32 cellular contexts compared by ENCODE assay signal in genomic region chr1:95983831-95984230, GRCh38.
"Had no signal": no experiment of that assay in that cellular context is flagged by ENCODE, and none has a peak within 500 bp of the region (broad histone marks: within the 10 kb centered on the region; RNA-seq: fewer than 3 reads in every experiment).

No MANE protein-coding gene starts in this region.

- DNase-seq: activated effector memory CD4-positive, alpha-beta T cell treated with anti-CD3 and anti-CD28 coated beads, Interleukin-2, amount 50 U/mL, for 16 hours; activated effector memory CD4-positive, alpha-beta T cell treated with Interleukin-2 at 50 U/mL for 16 hours; activated gamma-delta T cell; activated gamma-delta T cell treated with Interleukin-2 at 50 U/mL for 16 hours; activated naive CD4-positive, alpha-beta T cell; activated naive CD4-positive, alpha-beta T cell treated with anti-CD3 and anti-CD28 coated beads for 36 hours; activated naive CD4-positive, alpha-beta T cell treated with anti-CD3 and anti-CD28 coated beads, Interleukin-2, amount 10 ng/mL, durations not matched to agents 7 days and 5 days; activated naive CD4-positive, alpha-beta T cell treated with anti-CD3 and anti-CD28 coated beads, Interleukin-2, amount 50 U/mL, for 16 hours; activated naive CD4-positive, alpha-beta T cell treated with Interleukin-2 at 50 U/mL for 16 hours; activated naive CD8-positive, alpha-beta T cell treated with anti-CD3 and anti-CD28 coated beads for 36 hours; activated naive CD8-positive, alpha-beta T cell treated with anti-CD3 and anti-CD28 coated beads, Interleukin-2, amount 10 ng/mL, durations not matched to agents 7 days and 5 days; activated naive CD8-positive, alpha-beta T cell treated with anti-CD3 and anti-CD28 coated beads, Interleukin-2, amount 50 U/mL, for 24 hours; activated T-cell treated with anti-CD3 and anti-CD28 coated beads, Interleukin-2, amount 50 U/mL, for 1 hour; activated T-cell treated with anti-CD3 and anti-CD28 coated beads, Interleukin-2, amount 50 U/mL, for 24 hours; activated T-cell treated with anti-CD3 and anti-CD28 coated beads, Interleukin-2, amount 50 U/mL, for 4 hours; activated T-cell treated with anti-CD3 and anti-CD28 coated beads, Interleukin-2, amount 50 U/mL, for 48 hours; activated T-cell treated with anti-CD3 and anti-CD28 coated beads, Interleukin-2, amount 50 U/mL, for 72 hours; adrenal gland; amniotic stem cell; amygdala; anterior cingulate cortex; aorta; body of pancreas; brain microvascular endothelial cell; caudate nucleus; central memory CD4-positive, alpha-beta T cell; cerebellar nuclear complex had no signal

- H3K27ac ChIP-seq: adrenal gland, ascending aorta, body of pancreas, brain microvascular endothelial cell, breast epithelium, cardiac muscle cell had no signal

- H3K4me3 ChIP-seq: adrenal gland, ascending aorta, body of pancreas, breast epithelium, cardiac muscle cell had no signal

- H3K36me3 ChIP-seq: adrenal gland, ascending aorta, brain microvascular endothelial cell, breast epithelium, cardiac muscle cell had no signal

- H3K9me3 ChIP-seq: adrenal gland, ascending aorta, body of pancreas, breast epithelium had no signal

- ATAC-seq: activated naive CD4-positive, alpha-beta T cell treated with anti-CD3 and anti-CD28 coated beads, Interleukin-2, amount 50 U/mL, for 72 hours; activated naive CD8-positive, alpha-beta T cell treated with anti-CD3 and anti-CD28 coated beads, Interleukin-2, amount 50 U/mL, for 24 hours; activated T-cell treated with anti-CD3 and anti-CD28 coated beads, Interleukin-2, amount 50 U/mL, for 4 hours; activated T-cell treated with anti-CD3 and anti-CD28 coated beads, Interleukin-2, amount 50 U/mL, for 72 hours; activated T-helper 17 cell treated with anti-CD3 and anti-CD28 coated beads, Interleukin-2, amount 50 U/mL, for 72 hours; body of pancreas had no signal

- H3K27me3 ChIP-seq: adrenal gland, ascending aorta, body of pancreas, brain microvascular endothelial cell, breast epithelium had no signal
